ENCODE assay signal across 15 cellular contexts in genomic region chr17:46035112-46035818, GRCh38. TPM values are rescaled to one million over a fixed set of nuclear protein-coding genes. Genes with fewer than 3 reads are reported as not detected.
DNase-seq lines count a peak whose midpoint lies in the region; ATAC-seq, FAIRE-seq and TF ChIP-seq lines count a peak whose summit lies in the region.
"Had no signal": no experiment of that assay in that cellular context is flagged by ENCODE, and none has a peak within 500 bp of the region (broad histone marks: within the 10 kb centered on the region; RNA-seq: fewer than 3 reads in every experiment).

No MANE protein-coding gene starts in this region.

- H3K9me3 Mint-ChIP-seq in activated naive CD4-positive, alpha-beta T cell treated with anti-CD3 and anti-CD28 coated beads, Interleukin-2, amount 50 U/mL, for 24 hours: no peaks in the 10 kb centered on the region
- H3K9me3 Mint-ChIP-seq in effector memory CD8-positive, alpha-beta T cell: no peaks in the 10 kb centered on the region
- H3K9me3 Mint-ChIP-seq in stimulated activated naive CD8-positive, alpha-beta T cell treated with anti-CD3 and anti-CD28 coated beads, Interleukin-15, amount 100 ng/mL, for 72 hours: no peaks in the 10 kb centered on the region

- no peak for DNase-seq in activated naive CD4-positive, alpha-beta T cell treated with Interleukin-2 at 50 U/mL for 16 hours
- DNase-seq in MM.1S (peak; percentile 64), frontal cortex (ENCODE audit: low spot score in 2 of 2) (no peak), DMS79 (lab: John Stamatoyannopoulos, UW) (no peak)
- peak in 2 of 3 experiments; percentile 20 to 22 for DNase-seq in effector memory CD8-positive, alpha-beta T cell
- DNase-seq in stimulated activated naive CD8-positive, alpha-beta T cell treated with anti-CD3 and anti-CD28 coated beads, Interleukin-15, amount 100 ng/mL, for 72 hours: peak in 1 of 2 donors; percentile 70
- DNase-seq: activated effector memory CD4-positive, alpha-beta T cell treated with anti-CD3 and anti-CD28 coated beads, Interleukin-2, amount 50 U/mL, for 16 hours; AML-193; heart right ventricle; NCI-H2081 had no signal

- H3K4me1 ChIP-seq in MM.1S (ENCODE audit: low read length): peaks cover 28% of the 10 kb centered on the region

- no peaks in the 10 kb centered on the region for H3K9me3 ChIP-seq in MM.1S (replicated peaks; ENCODE audit: insufficient read depth, low read length)
- H3K9me3 ChIP-seq: heart right ventricle had no signal

- H3K9me2 ChIP-seq in MM.1S (replicated peaks; ENCODE audit: insufficient read depth, low read length): no peaks in the 10 kb centered on the region

- H3K4me2 ChIP-seq in MM.1S (ENCODE audit: low read depth, low read length): peak overlapping the region; percentile 33
- H3K4me2 ChIP-seq: PC-9 had no signal

- H3K9ac ChIP-seq in MM.1S (ENCODE audit: low read length): peak overlapping the region; percentile 17; the same call in 1 of the 2 replicates

- H3K36me3 ChIP-seq in MM.1S (replicated peaks; ENCODE audit: insufficient read depth, low read length): 0 out of 2 replicates have a peak, but pooled peaks cover 8% of the 10 kb centered on the region

- H3K4me1 Mint-ChIP-seq in activated naive CD4-positive, alpha-beta T cell treated with anti-CD3 and anti-CD28 coated beads, Interleukin-2, amount 50 U/mL, for 24 hours: peaks cover 7% of the 10 kb centered on the region
- H3K4me1 Mint-ChIP-seq in effector memory CD8-positive, alpha-beta T cell (ENCODE audit: low read depth in 2 of 2): peaks cover 15 to 35% of the 10 kb centered on the region in 2 donors
- H3K4me1 Mint-ChIP-seq in stimulated activated naive CD8-positive, alpha-beta T cell treated with anti-CD3 and anti-CD28 coated beads, Interleukin-15, amount 100 ng/mL, for 72 hours: peaks cover 37% of the 10 kb centered on the region

- TF ChIP-seq CTCF in MM.1S (IDR thresholded peaks at IDR 0.05; ENCODE audit: low read length): no peak

- H2AFZ ChIP-seq in MM.1S (ENCODE audit: low read length): no peak overlapping the region
- H2AFZ ChIP-seq: PC-9 had no signal

- no peaks in the 10 kb centered on the region for H3K27me3 Mint-ChIP-seq in activated naive CD4-positive, alpha-beta T cell treated with anti-CD3 and anti-CD28 coated beads, Interleukin-2, amount 50 U/mL, for 24 hours
- H3K27me3 Mint-ChIP-seq in effector memory CD8-positive, alpha-beta T cell: no peaks in the 10 kb centered on the region
- H3K27me3 Mint-ChIP-seq in stimulated activated naive CD8-positive, alpha-beta T cell treated with anti-CD3 and anti-CD28 coated beads, Interleukin-15, amount 100 ng/mL, for 72 hours: no peaks in the 10 kb centered on the region

- H3K36me3 Mint-ChIP-seq in activated naive CD4-positive, alpha-beta T cell treated with anti-CD3 and anti-CD28 coated beads, Interleukin-2, amount 50 U/mL, for 24 hours: peaks cover 15% of the 10 kb centered on the region
- peaks cover 85% of the 10 kb centered on the region for H3K36me3 Mint-ChIP-seq in effector memory CD8-positive, alpha-beta T cell (ENCODE audit: insufficient read depth)

- no peak for FAIRE-seq in frontal cortex (lab: Jason Lieb, UNC)
- FAIRE-seq: TTC549 had no signal

- peak overlapping the region; percentile 84 for H3K27ac Mint-ChIP-seq in activated naive CD4-positive, alpha-beta T cell treated with anti-CD3 and anti-CD28 coated beads, Interleukin-2, amount 50 U/mL, for 24 hours
- H3K27ac Mint-ChIP-seq in effector memory CD8-positive, alpha-beta T cell: peak overlapping the region; percentile 83 to 88
- H3K27ac Mint-ChIP-seq in stimulated activated naive CD8-positive, alpha-beta T cell treated with anti-CD3 and anti-CD28 coated beads, Interleukin-15, amount 100 ng/mL, for 72 hours: peak overlapping the region; percentile 20 to 88

- H3K27me3 ChIP-seq in MM.1S (replicated peaks; ENCODE audit: insufficient read depth, low read length): no peaks in the 10 kb centered on the region
- H3K27me3 ChIP-seq: heart right ventricle had no signal

- no peaks in the 10 kb centered on the region for H3K79me2 ChIP-seq in MM.1S (ENCODE audit: low read length)

- ATAC-seq in effector memory CD8-positive, alpha-beta T cell (replicated peaks): peak; percentile 84
- peak; percentile 87 for ATAC-seq in stimulated activated naive CD8-positive, alpha-beta T cell treated with anti-CD3 and anti-CD28 coated beads, Interleukin-15, amount 100 ng/mL, for 72 hours
- ATAC-seq in GM21367 (IDR thresholded peaks at IDR 0.05; ENCODE audit: unreplicated experiment): no peak
- ATAC-seq: heart right ventricle had no signal

- no peak overlapping the region for H3K4me3 Mint-ChIP-seq in activated naive CD4-positive, alpha-beta T cell treated with anti-CD3 and anti-CD28 coated beads, Interleukin-2, amount 50 U/mL, for 24 hours
- H3K4me3 Mint-ChIP-seq in effector memory CD8-positive, alpha-beta T cell: no peak overlapping the region
- H3K4me3 Mint-ChIP-seq in stimulated activated naive CD8-positive, alpha-beta T cell treated with anti-CD3 and anti-CD28 coated beads, Interleukin-15, amount 100 ng/mL, for 72 hours: peak overlapping the region in 1 of 2 donors; percentile 24

- H3F3A ChIP-seq in MM.1S (ENCODE audit: insufficient read depth, low read length): peaks cover 15% of the 10 kb centered on the region

- peak overlapping the region; percentile 74 for H3K27ac ChIP-seq in MM.1S (ENCODE audit: low read length)
- H3K27ac ChIP-seq: heart right ventricle, PC-9 had no signal

- H3K4me3 ChIP-seq in MM.1S (ENCODE audit: low read length): no peak overlapping the region
- H3K4me3 ChIP-seq: heart right ventricle, PC-9 had no signal

- peaks cover 4% of the 10 kb centered on the region; the same call in 1 of the 2 replicates for H4K20me1 ChIP-seq in MM.1S (ENCODE audit: insufficient read depth, low read length)

RNA-seq across cellular contexts. Expression of gene STH, which starts 36.2 kb away (rescaled TPM):
- 2.0 TPM for total RNA-seq in frontal cortex
- total RNA-seq: heart right ventricle, mononuclear cell, PC-9 had no signal

Comparison
In these comparisons a context has a peak if more than half of its experiments do, and no peak if none do; other contexts are left out.
1. DNase-seq: peak in MM.1S (single experiment) and effector memory CD8-positive, alpha-beta T cell (2 of 3); none in activated naive CD4-positive, alpha-beta T cell treated with Interleukin-2 at 50 U/mL for 16 hours (single experiment), frontal cortex (0 of 2) and DMS79 (single experiment).
2. Peak in every context shown above with its lines, with median percentiles within 50 percentile points of each other: H3K27ac Mint-ChIP-seq.